In the genomic region with DNA sequence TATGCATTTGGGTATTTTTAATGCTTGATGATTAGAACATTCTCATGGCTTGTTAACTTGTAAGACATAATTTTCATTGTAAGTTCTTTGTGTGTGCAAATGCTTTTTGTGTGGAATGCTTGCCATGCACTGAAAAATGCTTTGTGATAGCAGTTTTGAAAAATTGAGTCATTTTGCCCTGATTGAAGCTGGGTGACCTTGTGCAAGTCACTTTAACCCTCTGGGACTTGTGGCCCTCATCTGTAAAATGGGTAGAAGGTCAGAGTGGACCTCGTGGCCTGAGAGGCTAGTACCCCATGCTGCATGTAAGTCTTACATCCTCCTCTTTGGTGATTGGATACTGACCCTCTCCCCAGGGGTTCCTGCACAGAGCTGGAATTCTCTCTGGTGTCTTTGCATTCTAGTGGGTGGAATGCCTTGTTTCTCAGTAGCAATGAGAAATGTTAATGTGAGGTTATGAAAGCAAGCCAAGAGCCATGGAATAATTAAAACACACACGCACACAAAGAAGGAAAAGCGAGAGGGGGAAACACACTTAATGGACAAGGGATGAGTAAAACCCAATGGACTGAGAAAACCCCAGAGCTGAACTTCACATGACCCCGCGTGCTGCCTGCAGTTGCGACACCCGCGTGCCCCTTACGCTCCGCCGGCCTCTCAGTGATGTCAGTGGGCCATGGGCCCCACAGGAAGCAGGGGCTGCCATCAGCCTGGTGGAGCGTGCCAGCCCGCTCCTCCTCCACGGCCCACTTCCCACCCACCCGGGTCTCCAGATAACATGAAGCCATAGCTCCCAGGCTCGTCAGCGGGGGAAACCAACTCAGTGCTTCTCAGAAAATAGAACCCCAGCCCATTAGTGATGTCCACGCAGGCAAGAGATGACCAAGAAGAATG, we compare ENCODE assay signal across 2 cellular contexts.
TF ChIP-seq lines count a peak whose summit lies in the region.

No MANE protein-coding gene starts in this region.

TF ChIP-seq in IMR-90, 13 proteins besides CTCF, POLR2A, EP300 and RAD21:
- TF ChIP-seq ELK1 (IDR thresholded peaks at IDR 0.05; ENCODE audit: borderline replicate concordance, low read depth, low read length) (no peak), FOS (IDR thresholded peaks at IDR 0.05; ENCODE audit: low read depth, low read length) (peak; percentile 78), CHD1 (IDR thresholded peaks at IDR 0.05; ENCODE audit: low read depth, low read length) (peak; percentile 79; the same call in 1 of the 2 replicates), CEBPB (IDR thresholded peaks at IDR 0.05; ENCODE audit: low read depth, low read length) (peak; percentile 100), RCOR1 (IDR thresholded peaks at IDR 0.05; ENCODE audit: insufficient replicate concordance, low read length) (peak; percentile 88), MAZ (IDR thresholded peaks at IDR 0.05; ENCODE audit: borderline replicate concordance, low read depth, low read length) (peak; percentile 80; the same call in 1 of the 2 replicates), NFE2L2 (IDR thresholded peaks at IDR 0.05; ENCODE audit: low read depth, low read length) (peak; percentile 70), MAFK (IDR thresholded peaks at IDR 0.05; ENCODE audit: low read depth, low read length) (no peak), SMC3 (IDR thresholded peaks at IDR 0.05; ENCODE audit: low read depth, low read length) (no peak; the same call in 1 of the 2 replicates), USF2 (IDR thresholded peaks at IDR 0.05; ENCODE audit: low read depth, low read length) (peak; percentile 54), MXI1 (IDR thresholded peaks at IDR 0.05; ENCODE audit: borderline replicate concordance, low read depth, low read length) (peak; percentile 34; the same call in 1 of the 2 replicates), BHLHE40 (IDR thresholded peaks at IDR 0.05; ENCODE audit: low read depth, low read length) (peak; percentile 99), RFX5 (IDR thresholded peaks at IDR 0.05; ENCODE audit: low read depth, low read length) (no peak)
TF ChIP-seq in IMR-90: peak in this region for 9.

TF ChIP-seq in K562, 482 proteins besides CTCF, POLR2A, EP300 and RAD21 (continues in another document):
- TF ChIP-seq KLF1 (tag; IDR thresholded peaks at IDR 0.05) (no peak), ZNF431 (CRISPR knock-in tag; IDR thresholded peaks at IDR 0.05) (no peak), ZNF644 (tag; IDR thresholded peaks at IDR 0.05; ENCODE audit: low read depth) (no peak), E2F5 (CRISPR knock-in tag; IDR thresholded peaks at IDR 0.05) (no peak), E2F1 (CRISPR knock-in tag; IDR thresholded peaks at IDR 0.05) (no peak), ZNF592 (IDR thresholded peaks at IDR 0.05) (peak; percentile 35; the same call in 1 of the 2 replicates), POLR3A (IDR thresholded peaks at IDR 0.05; ENCODE audit: borderline replicate concordance, extremely low read depth, insufficient read depth, insufficient read length) (no peak), HNRNPUL1 (IDR thresholded peaks at IDR 0.05; ENCODE audit: low read length) (no peak), NCOR1 (IDR thresholded peaks at IDR 0.05) (no peak), NR2F6 (CRISPR knock-in tag; IDR thresholded peaks at IDR 0.05) (no peak), ADNP (tag; IDR thresholded peaks at IDR 0.05) (0 out of 2 replicates have a peak, but pooled peaks have one; percentile 48), CLOCK (CRISPR knock-in tag; IDR thresholded peaks at IDR 0.05; ENCODE audit: borderline replicate concordance) (no peak), ZBTB7A (IDR thresholded peaks at IDR 0.05; ENCODE audit: borderline replicate concordance, control insufficient read depth, low read depth, low read length) (0 out of 2 replicates have a peak, but pooled peaks have one; percentile 20), HDAC8 (tag; IDR thresholded peaks at IDR 0.05) (no peak), KAT8 (IDR thresholded peaks at IDR 0.05; ENCODE audit: low read depth) (no peak), RCOR1 (IDR thresholded peaks at IDR 0.05; ENCODE audit: borderline replicate concordance in 1 of 2, low read depth in 2 of 2, low read length in 2 of 2) (0 out of 4 replicates have a peak, but pooled peaks of 1 of the 2 experiments have one; percentile 12), MCM5 (IDR thresholded peaks at IDR 0.05; ENCODE audit: low read depth) (no peak), ZNF77 (CRISPR knock-in tag; IDR thresholded peaks at IDR 0.05) (no peak), ZBTB26 (CRISPR knock-in tag; IDR thresholded peaks at IDR 0.05) (no peak), FOXK1 (CRISPR knock-in tag; IDR thresholded peaks at IDR 0.05; ENCODE audit: borderline replicate concordance) (no peak), MBD2 (IDR thresholded peaks at IDR 0.05; ENCODE audit: borderline replicate concordance, low read depth) (peak; percentile 20; the same call in 1 of the 2 replicates), KDM1A (IDR thresholded peaks at IDR 0.05) (peak; percentile 30 to 68; a peak in 2 of 4 replicates), CHD2 (IDR thresholded peaks at IDR 0.05; ENCODE audit: low read depth, low read length) (no peak), CXXC5 (CRISPR knock-in tag; IDR thresholded peaks at IDR 0.05) (peak; percentile 30; the same call in 1 of the 2 replicates), ESRRA (IDR thresholded peaks at IDR 0.05; ENCODE audit: borderline replicate concordance, low read depth) (peak; percentile 62; the same call in 1 of the 2 replicates), SMAD3 (CRISPR knock-in tag; conservative IDR thresholded peaks at IDR 0.05) (no peak), SREBF1 (IDR thresholded peaks at IDR 0.05; ENCODE audit: borderline replicate concordance, low read depth, low read length) (no peak), CEBPG (CRISPR knock-in tag; IDR thresholded peaks at IDR 0.05) (peak; percentile 47; the same call in 1 of the 2 replicates), CEBPG (tag; conservative IDR thresholded peaks at IDR 0.05 in 1 of 2, IDR thresholded peaks at IDR 0.05 in 1 of 2) (no peak), BCOR (IDR thresholded peaks at IDR 0.05) (peak; percentile 85), RBFOX2 (IDR thresholded peaks at IDR 0.05; ENCODE audit: low read depth, low read length) (no peak), CEBPB (tag; IDR thresholded peaks at IDR 0.05) (peak; percentile 83), NFYB (IDR thresholded peaks at IDR 0.05; ENCODE audit: extremely low read depth, insufficient read length) (no peak), PHF8 (IDR thresholded peaks at IDR 0.05; ENCODE audit: borderline replicate concordance, low read length) (no peak), PHF20 (IDR thresholded peaks at IDR 0.05; ENCODE audit: partially characterized antibody) (peak; percentile 26), STAT5A (IDR thresholded peaks at IDR 0.05; ENCODE audit: borderline replicate concordance, low read length) (no peak), CREM (IDR thresholded peaks at IDR 0.05; ENCODE audit: low read depth) (no peak), NR2C2 (CRISPR knock-in tag; IDR thresholded peaks at IDR 0.05) (no peak), NR2C2 (tag; IDR thresholded peaks at IDR 0.05) (peak; percentile 38; the same call in 1 of the 2 replicates), ZNF384 (IDR thresholded peaks at IDR 0.05; ENCODE audit: low read depth, low read length) (no peak), RBM25 (IDR thresholded peaks at IDR 0.05; ENCODE audit: low read depth, low read length, severe bottlenecking) (peak; percentile 72), NUFIP1 (IDR thresholded peaks at IDR 0.05; ENCODE audit: partially characterized antibody) (no peak), TRIM28 (IDR thresholded peaks at IDR 0.05) (no peak), ZFP36 (IDR thresholded peaks at IDR 0.05; ENCODE audit: low read depth, low read length, partially characterized antibody) (no peak), HDAC6 (IDR thresholded peaks at IDR 0.05; ENCODE audit: low read depth, low read length) (no peak), STAT5B (CRISPR knock-in tag; IDR thresholded peaks at IDR 0.05) (no peak), CCNT2 (IDR thresholded peaks at IDR 0.05; ENCODE audit: borderline replicate concordance, extremely low read depth, insufficient read length, low read depth, low read length) (no peak)
- TF ChIP-seq, protein P1, sequence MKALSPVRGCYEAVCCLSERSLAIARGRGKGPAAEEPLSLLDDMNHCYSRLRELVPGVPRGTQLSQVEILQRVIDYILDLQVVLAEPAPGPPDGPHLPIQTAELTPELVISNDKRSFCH (CRISPR knock-in tag; IDR thresholded peaks at IDR 0.05) = no peak
- TF ChIP-seq, protein P1 (tag; IDR thresholded peaks at IDR 0.05) = no peak
